Comparison of ENCODE assay signal across 14 cellular contexts in genomic region chr22:48494968-48495750, GRCh38.
"Had no signal": no experiment of that assay in that cellular context is flagged by ENCODE, and none has a peak within 500 bp of the region (broad histone marks: within the 10 kb centered on the region; RNA-seq: fewer than 3 reads in every experiment).

No MANE protein-coding gene starts in this region.

- H3K4me1 Mint-ChIP-seq: activated CD4-positive, alpha-beta memory T cell treated with anti-CD3 and anti-CD28 coated beads, Interleukin-2, amount 10 ng/mL, durations not matched to agents 7 days and 5 days had no signal

- ATAC-seq: gastrocnemius medialis; heart right ventricle; stimulated activated naive CD8-positive, alpha-beta T cell treated with anti-CD3 and anti-CD28 coated beads, Interleukin-15, amount 100 ng/mL, for 72 hours had no signal

- H3K27ac ChIP-seq: ascending aorta, coronary artery, gastrocnemius medialis, heart right ventricle, testis had no signal

- H3K4me1 ChIP-seq: ascending aorta, gastrocnemius medialis, testis had no signal

- H3K9me3 ChIP-seq: ascending aorta, gastrocnemius medialis, heart right ventricle, testis had no signal

- H3K27me3 ChIP-seq: testis had no signal

- DNase-seq: activated CD4-positive, alpha-beta memory T cell treated with anti-CD3 and anti-CD28 coated beads, Interleukin-2, amount 10 ng/mL, durations not matched to agents 7 days and 5 days; activated naive CD4-positive, alpha-beta T cell; caudate nucleus; effector memory CD4-positive, alpha-beta T cell; heart right ventricle; midbrain; stimulated activated CD4-positive, alpha-beta T cell treated with anti-CD3 and anti-CD28 coated beads, Interleukin-4, amount 100 ng/mL, for 24 hours; stimulated activated naive CD8-positive, alpha-beta T cell treated with anti-CD3 and anti-CD28 coated beads, Interleukin-15, amount 100 ng/mL, for 72 hours; T-helper 9 cell; testis had no signal

- H3K36me3 ChIP-seq: ascending aorta, gastrocnemius medialis, heart right ventricle had no signal

- H3K9me3 Mint-ChIP-seq: activated CD4-positive, alpha-beta memory T cell treated with anti-CD3 and anti-CD28 coated beads, Interleukin-2, amount 10 ng/mL, durations not matched to agents 7 days and 5 days; activated T-helper 1 cell treated with anti-CD3 and anti-CD28 coated beads, Interleukin-12 subunit alpha, Interleukin-12 subunit beta, Interleukin-2, Interleukin-4 antibody, amounts not matched to agents 30 ng/mL and 10 ng/mL and 1 ng/mL, durations not matched to agents 14 hours and 24 hours and 36 hours; stimulated activated naive CD8-positive, alpha-beta T cell treated with anti-CD3 and anti-CD28 coated beads, Interleukin-15, amount 100 ng/mL, for 72 hours had no signal

- H3K4me3 Mint-ChIP-seq: activated CD4-positive, alpha-beta memory T cell treated with anti-CD3 and anti-CD28 coated beads, Interleukin-2, amount 10 ng/mL, durations not matched to agents 7 days and 5 days; activated T-helper 1 cell treated with anti-CD3 and anti-CD28 coated beads, Interleukin-12 subunit alpha, Interleukin-12 subunit beta, Interleukin-2, Interleukin-4 antibody, amounts not matched to agents 30 ng/mL and 10 ng/mL and 1 ng/mL, durations not matched to agents 14 hours and 24 hours and 36 hours; stimulated activated naive CD8-positive, alpha-beta T cell treated with anti-CD3 and anti-CD28 coated beads, Interleukin-15, amount 100 ng/mL, for 72 hours had no signal

- H3K4me3 ChIP-seq: ascending aorta, coronary artery, gastrocnemius medialis, heart right ventricle, testis had no signal

- H3K27ac Mint-ChIP-seq: activated CD4-positive, alpha-beta memory T cell treated with anti-CD3 and anti-CD28 coated beads, Interleukin-2, amount 10 ng/mL, durations not matched to agents 7 days and 5 days; activated T-helper 1 cell treated with anti-CD3 and anti-CD28 coated beads, Interleukin-12 subunit alpha, Interleukin-12 subunit beta, Interleukin-2, Interleukin-4 antibody, amounts not matched to agents 30 ng/mL and 10 ng/mL and 1 ng/mL, durations not matched to agents 14 hours and 24 hours and 36 hours; stimulated activated naive CD8-positive, alpha-beta T cell treated with anti-CD3 and anti-CD28 coated beads, Interleukin-15, amount 100 ng/mL, for 72 hours had no signal
